10 cellular contexts compared by ENCODE assay signal in the genomic region with DNA sequence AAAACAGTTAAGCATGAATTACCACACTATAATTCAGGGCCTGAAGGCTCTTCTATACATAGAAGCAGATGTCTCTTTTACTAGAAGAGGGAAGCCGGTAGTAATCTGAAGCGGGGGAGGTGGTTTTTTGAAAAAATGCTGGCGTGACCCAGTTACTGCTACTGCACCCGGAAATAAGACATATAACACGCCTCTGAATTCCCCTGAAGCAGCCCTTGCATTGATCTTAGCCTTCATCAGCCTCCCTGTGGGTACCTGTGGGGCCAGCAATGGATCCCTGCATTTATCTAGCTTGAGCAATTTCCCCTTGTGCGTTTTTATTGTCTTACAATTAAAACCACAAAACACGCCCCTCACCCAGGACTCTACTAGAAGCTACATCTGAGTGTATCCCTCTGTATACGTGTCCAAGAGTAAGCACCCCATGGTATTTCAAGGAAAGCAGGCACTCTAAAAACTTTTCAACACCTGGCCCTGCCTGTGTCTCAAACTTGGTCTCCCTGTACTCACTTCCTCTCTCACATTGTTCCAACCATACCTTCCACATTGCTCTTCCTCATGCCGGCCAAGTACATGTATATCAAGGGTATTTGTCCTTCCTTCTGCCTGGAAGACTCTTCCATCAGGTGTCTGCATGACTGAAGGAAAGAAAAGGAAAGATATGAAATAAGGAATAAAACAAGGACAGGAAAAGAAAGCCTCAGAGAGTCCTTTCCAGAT.
DNase-seq lines count a peak whose midpoint lies in the region; ATAC-seq, FAIRE-seq and TF ChIP-seq lines count a peak whose summit lies in the region.
"Had no signal": no experiment of that assay in that cellular context is flagged by ENCODE, and none has a peak within 500 bp of the region (broad histone marks: within the 10 kb centered on the region; RNA-seq: fewer than 3 reads in every experiment).

No MANE protein-coding gene starts in this region.

- H3K9me3 Mint-ChIP-seq in activated CD4-positive, alpha-beta memory T cell treated with anti-CD3 and anti-CD28 coated beads, Interleukin-2, amount 10 ng/mL, durations not matched to agents 7 days and 5 days: peaks cover 12% of the 10 kb centered on the region
- H3K9me3 Mint-ChIP-seq in memory B cell: peaks cover 6% of the 10 kb centered on the region

- DNase-seq in activated gamma-delta T cell treated with Interleukin-2 at 50 U/mL for 16 hours (peak; percentile 38), activated gamma-delta T cell (lab: John Stamatoyannopoulos, UW) (no peak), memory B cell (ENCODE audit: low spot score in 2 of 2) (no peak), NCI-H345 (lab: John Stamatoyannopoulos, UW) (no peak), D721Med (ENCODE audit: insufficient read length, low spot score) (no peak)
- peak; percentile 50 for DNase-seq in activated CD4-positive, alpha-beta memory T cell treated with anti-CD3 and anti-CD28 coated beads, Interleukin-2, amount 10 ng/mL, durations not matched to agents 7 days and 5 days
- DNase-seq: NCI-H1048 had no signal

- H3K4me1 Mint-ChIP-seq in activated CD4-positive, alpha-beta memory T cell treated with anti-CD3 and anti-CD28 coated beads, Interleukin-2, amount 10 ng/mL, durations not matched to agents 7 days and 5 days: peaks cover 14% of the 10 kb centered on the region
- H3K4me1 Mint-ChIP-seq in memory B cell: peaks cover 7% of the 10 kb centered on the region

- TF ChIP-seq CTCF in D721Med (IDR thresholded peaks at IDR 0.05; ENCODE audit: insufficient read depth, missing control alignments): no peak

- ATAC-seq in memory B cell (ENCODE audit: low read depth): peak; percentile 86
- ATAC-seq in GM18858 (IDR thresholded peaks at IDR 0.05; ENCODE audit: unreplicated experiment): no peak
- ATAC-seq in GM21529 (IDR thresholded peaks at IDR 0.05; ENCODE audit: unreplicated experiment): no peak
- ATAC-seq: A549 had no signal

- H3K4me3 Mint-ChIP-seq in activated CD4-positive, alpha-beta memory T cell treated with anti-CD3 and anti-CD28 coated beads, Interleukin-2, amount 10 ng/mL, durations not matched to agents 7 days and 5 days: no peak overlapping the region
- H3K4me3 Mint-ChIP-seq in memory B cell: no peak overlapping the region

- H3K36me3 Mint-ChIP-seq in activated CD4-positive, alpha-beta memory T cell treated with anti-CD3 and anti-CD28 coated beads, Interleukin-2, amount 10 ng/mL, durations not matched to agents 7 days and 5 days (ENCODE audit: low read depth): no peaks in the 10 kb centered on the region
- H3K36me3 Mint-ChIP-seq in memory B cell: peaks cover 7% of the 10 kb centered on the region

- FAIRE-seq in D721Med (lab: Jason Lieb, UNC): no peak

- POLR2A ChIA-PET in activated CD4-positive, alpha-beta memory T cell treated with anti-CD3 and anti-CD28 coated beads, Interleukin-2, amount 10 ng/mL, durations not matched to agents 7 days and 5 days (lab: Charles Lee): no interaction called here

- peak overlapping the region; percentile 41 for H3K27ac Mint-ChIP-seq in activated CD4-positive, alpha-beta memory T cell treated with anti-CD3 and anti-CD28 coated beads, Interleukin-2, amount 10 ng/mL, durations not matched to agents 7 days and 5 days
- no peak overlapping the region for H3K27ac Mint-ChIP-seq in memory B cell

- CTCF ChIA-PET in activated CD4-positive, alpha-beta memory T cell treated with anti-CD3 and anti-CD28 coated beads, Interleukin-2, amount 10 ng/mL, durations not matched to agents 7 days and 5 days (lab: Charles Lee): interaction anchor here (1.6 kb wide), 1 partner anchor 25 kb away, joined by 4 read pairs; no protein-coding TSS in a partner anchor

- H3K27me3 Mint-ChIP-seq in activated CD4-positive, alpha-beta memory T cell treated with anti-CD3 and anti-CD28 coated beads, Interleukin-2, amount 10 ng/mL, durations not matched to agents 7 days and 5 days: no peaks in the 10 kb centered on the region
- H3K27me3 Mint-ChIP-seq in memory B cell: peaks cover 8% of the 10 kb centered on the region

Comparison
In these comparisons a context has a peak if more than half of its experiments do, and no peak if none do; other contexts are left out.
1. DNase-seq: peak in activated gamma-delta T cell treated with Interleukin-2 at 50 U/mL for 16 hours (single experiment) and activated CD4-positive, alpha-beta memory T cell treated with anti-CD3 and anti-CD28 coated beads, Interleukin-2, amount 10 ng/mL, durations not matched to agents 7 days and 5 days (single experiment); none in activated gamma-delta T cell (single experiment), memory B cell (0 of 2), NCI-H345 (single experiment) and D721Med (single experiment).